1 cellular context compared by ENCODE assay signal in the genomic region with DNA sequence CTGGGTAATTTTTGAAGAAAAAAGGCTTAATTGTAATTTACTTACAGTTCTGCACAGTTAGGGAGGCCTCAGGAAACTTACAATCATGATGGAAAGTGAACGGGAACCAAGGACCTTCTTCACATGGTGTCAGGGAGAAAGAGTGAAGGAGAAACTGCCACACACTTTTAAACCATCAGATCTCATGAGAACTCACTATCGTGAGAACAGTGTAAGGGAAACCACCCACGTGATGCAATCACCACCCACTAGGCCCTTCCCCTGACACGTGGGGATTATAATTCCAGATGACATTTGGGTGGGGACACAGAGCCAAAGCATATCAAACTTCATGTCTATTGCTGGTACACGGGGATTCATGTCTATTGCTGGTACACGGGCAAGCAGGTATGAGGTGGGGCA.
A peak's percentile ranks its signal among the peaks of the same experiment; 100 is the strongest.
TF ChIP-seq lines count a peak whose summit lies in the region.

No MANE protein-coding gene starts in this region.

TF ChIP-seq in K562, 482 proteins besides CTCF, POLR2A, EP300 and RAD21 (continues in another document):
- TF ChIP-seq WHSC1 (IDR thresholded peaks at IDR 0.05; ENCODE audit: low read length), result no peak
- TF ChIP-seq, protein P1, sequence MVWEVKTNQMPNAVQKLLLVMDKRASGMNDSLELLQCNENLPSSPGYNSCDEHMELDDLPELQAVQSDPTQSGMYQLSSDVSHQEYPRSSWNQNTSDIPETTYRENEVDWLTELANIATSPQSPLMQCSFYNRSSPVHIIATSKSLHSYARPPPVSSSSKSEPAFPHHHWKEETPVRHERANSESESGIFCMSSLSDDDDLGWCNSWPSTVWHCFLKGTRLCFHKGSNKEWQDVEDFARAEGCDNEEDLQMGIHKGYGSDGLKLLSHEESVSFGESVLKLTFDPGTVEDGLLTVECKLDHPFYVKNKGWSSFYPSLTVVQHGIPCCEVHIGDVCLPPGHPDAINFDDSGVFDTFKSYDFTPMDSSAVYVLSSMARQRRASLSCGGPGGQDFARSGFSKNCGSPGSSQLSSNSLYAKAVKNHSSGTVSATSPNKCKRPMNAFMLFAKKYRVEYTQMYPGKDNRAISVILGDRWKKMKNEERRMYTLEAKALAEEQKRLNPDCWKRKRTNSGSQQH (CRISPR knock-in tag; IDR thresholded peaks at IDR 0.05), result no peak
- TF ChIP-seq, protein P2, sequence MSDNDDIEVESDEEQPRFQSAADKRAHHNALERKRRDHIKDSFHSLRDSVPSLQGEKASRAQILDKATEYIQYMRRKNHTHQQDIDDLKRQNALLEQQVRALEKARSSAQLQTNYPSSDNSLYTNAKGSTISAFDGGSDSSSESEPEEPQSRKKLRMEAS (CRISPR knock-in tag; IDR thresholded peaks at IDR 0.05), result peak; percentile 56; the same call in 1 of the 2 replicates
- TF ChIP-seq GATAD2B (IDR thresholded peaks at IDR 0.05; ENCODE audit: borderline replicate concordance), result no peak
- TF ChIP-seq, protein P3, sequence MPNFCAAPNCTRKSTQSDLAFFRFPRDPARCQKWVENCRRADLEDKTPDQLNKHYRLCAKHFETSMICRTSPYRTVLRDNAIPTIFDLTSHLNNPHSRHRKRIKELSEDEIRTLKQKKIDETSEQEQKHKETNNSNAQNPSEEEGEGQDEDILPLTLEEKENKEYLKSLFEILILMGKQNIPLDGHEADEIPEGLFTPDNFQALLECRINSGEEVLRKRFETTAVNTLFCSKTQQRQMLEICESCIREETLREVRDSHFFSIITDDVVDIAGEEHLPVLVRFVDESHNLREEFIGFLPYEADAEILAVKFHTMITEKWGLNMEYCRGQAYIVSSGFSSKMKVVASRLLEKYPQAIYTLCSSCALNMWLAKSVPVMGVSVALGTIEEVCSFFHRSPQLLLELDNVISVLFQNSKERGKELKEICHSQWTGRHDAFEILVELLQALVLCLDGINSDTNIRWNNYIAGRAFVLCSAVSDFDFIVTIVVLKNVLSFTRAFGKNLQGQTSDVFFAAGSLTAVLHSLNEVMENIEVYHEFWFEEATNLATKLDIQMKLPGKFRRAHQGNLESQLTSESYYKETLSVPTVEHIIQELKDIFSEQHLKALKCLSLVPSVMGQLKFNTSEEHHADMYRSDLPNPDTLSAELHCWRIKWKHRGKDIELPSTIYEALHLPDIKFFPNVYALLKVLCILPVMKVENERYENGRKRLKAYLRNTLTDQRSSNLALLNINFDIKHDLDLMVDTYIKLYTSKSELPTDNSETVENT (CRISPR knock-in tag; IDR thresholded peaks at IDR 0.05), result peak; percentile 54; the same call in 1 of the 2 replicates
- 0 out of 2 replicates have a peak, but pooled peaks have one; percentile 13 for TF ChIP-seq BACH1 (tag; IDR thresholded peaks at IDR 0.05)
- TF ChIP-seq RNF2 (IDR thresholded peaks at IDR 0.05), result 0 out of 2 replicates have a peak, but pooled peaks have one; percentile 36
- peak; percentile 55 for TF ChIP-seq TBP (optimal IDR thresholded peaks at IDR 0.05; ENCODE audit: low read depth, low read length)
- peak; percentile 10 for TF ChIP-seq NUFIP1 (IDR thresholded peaks at IDR 0.05; ENCODE audit: partially characterized antibody)
- TF ChIP-seq STAT5A (IDR thresholded peaks at IDR 0.05; ENCODE audit: borderline replicate concordance, low read length), result no peak
- no peak for TF ChIP-seq ZNF140 (CRISPR knock-in tag; IDR thresholded peaks at IDR 0.05)
- TF ChIP-seq MBD2 (IDR thresholded peaks at IDR 0.05; ENCODE audit: borderline replicate concordance, low read depth), result no peak
- TF ChIP-seq, protein P4, sequence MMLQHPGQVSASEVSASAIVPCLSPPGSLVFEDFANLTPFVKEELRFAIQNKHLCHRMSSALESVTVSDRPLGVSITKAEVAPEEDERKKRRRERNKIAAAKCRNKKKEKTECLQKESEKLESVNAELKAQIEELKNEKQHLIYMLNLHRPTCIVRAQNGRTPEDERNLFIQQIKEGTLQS (IDR thresholded peaks at IDR 0.05), result peak; percentile 96
- TF ChIP-seq, protein P4 (CRISPR knock-in tag; conservative IDR thresholded peaks at IDR 0.05), result peak; percentile 48
- TF ChIP-seq, protein P5, sequence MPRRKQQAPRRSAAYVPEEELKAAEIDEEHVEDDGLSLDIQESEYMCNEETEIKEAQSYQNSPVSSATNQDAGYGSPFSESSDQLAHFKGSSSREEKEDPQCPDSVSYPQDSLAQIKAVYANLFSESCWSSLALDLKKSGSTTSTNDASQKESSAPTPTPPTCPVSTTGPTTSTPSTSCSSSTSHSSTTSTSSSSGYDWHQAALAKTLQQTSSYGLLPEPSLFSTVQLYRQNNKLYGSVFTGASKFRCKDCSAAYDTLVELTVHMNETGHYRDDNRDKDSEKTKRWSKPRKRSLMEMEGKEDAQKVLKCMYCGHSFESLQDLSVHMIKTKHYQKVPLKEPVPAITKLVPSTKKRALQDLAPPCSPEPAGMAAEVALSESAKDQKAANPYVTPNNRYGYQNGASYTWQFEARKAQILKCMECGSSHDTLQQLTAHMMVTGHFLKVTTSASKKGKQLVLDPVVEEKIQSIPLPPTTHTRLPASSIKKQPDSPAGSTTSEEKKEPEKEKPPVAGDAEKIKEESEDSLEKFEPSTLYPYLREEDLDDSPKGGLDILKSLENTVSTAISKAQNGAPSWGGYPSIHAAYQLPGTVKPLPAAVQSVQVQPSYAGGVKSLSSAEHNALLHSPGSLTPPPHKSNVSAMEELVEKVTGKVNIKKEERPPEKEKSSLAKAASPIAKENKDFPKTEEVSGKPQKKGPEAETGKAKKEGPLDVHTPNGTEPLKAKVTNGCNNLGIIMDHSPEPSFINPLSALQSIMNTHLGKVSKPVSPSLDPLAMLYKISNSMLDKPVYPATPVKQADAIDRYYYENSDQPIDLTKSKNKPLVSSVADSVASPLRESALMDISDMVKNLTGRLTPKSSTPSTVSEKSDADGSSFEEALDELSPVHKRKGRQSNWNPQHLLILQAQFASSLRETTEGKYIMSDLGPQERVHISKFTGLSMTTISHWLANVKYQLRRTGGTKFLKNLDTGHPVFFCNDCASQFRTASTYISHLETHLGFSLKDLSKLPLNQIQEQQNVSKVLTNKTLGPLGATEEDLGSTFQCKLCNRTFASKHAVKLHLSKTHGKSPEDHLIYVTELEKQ (CRISPR knock-in tag; IDR thresholded peaks at IDR 0.05), result no peak
- peak; percentile 87 for TF ChIP-seq CEBPG (CRISPR knock-in tag; IDR thresholded peaks at IDR 0.05)
- peak; percentile 85 to 91 for TF ChIP-seq CEBPG (tag; conservative IDR thresholded peaks at IDR 0.05 in 1 of 2, IDR thresholded peaks at IDR 0.05 in 1 of 2)
- TF ChIP-seq EGR1 (conservative IDR thresholded peaks at IDR 0.05), result peak; percentile 71
- no peak for TF ChIP-seq CREB1 (IDR thresholded peaks at IDR 0.05)
- 0 out of 2 replicates have a peak, but pooled peaks have one; percentile 36 for TF ChIP-seq CREB1 (CRISPR knock-in tag; IDR thresholded peaks at IDR 0.05)
- peak; percentile 61 for TF ChIP-seq SUPT5H (IDR thresholded peaks at IDR 0.05)
- TF ChIP-seq, protein P6, sequence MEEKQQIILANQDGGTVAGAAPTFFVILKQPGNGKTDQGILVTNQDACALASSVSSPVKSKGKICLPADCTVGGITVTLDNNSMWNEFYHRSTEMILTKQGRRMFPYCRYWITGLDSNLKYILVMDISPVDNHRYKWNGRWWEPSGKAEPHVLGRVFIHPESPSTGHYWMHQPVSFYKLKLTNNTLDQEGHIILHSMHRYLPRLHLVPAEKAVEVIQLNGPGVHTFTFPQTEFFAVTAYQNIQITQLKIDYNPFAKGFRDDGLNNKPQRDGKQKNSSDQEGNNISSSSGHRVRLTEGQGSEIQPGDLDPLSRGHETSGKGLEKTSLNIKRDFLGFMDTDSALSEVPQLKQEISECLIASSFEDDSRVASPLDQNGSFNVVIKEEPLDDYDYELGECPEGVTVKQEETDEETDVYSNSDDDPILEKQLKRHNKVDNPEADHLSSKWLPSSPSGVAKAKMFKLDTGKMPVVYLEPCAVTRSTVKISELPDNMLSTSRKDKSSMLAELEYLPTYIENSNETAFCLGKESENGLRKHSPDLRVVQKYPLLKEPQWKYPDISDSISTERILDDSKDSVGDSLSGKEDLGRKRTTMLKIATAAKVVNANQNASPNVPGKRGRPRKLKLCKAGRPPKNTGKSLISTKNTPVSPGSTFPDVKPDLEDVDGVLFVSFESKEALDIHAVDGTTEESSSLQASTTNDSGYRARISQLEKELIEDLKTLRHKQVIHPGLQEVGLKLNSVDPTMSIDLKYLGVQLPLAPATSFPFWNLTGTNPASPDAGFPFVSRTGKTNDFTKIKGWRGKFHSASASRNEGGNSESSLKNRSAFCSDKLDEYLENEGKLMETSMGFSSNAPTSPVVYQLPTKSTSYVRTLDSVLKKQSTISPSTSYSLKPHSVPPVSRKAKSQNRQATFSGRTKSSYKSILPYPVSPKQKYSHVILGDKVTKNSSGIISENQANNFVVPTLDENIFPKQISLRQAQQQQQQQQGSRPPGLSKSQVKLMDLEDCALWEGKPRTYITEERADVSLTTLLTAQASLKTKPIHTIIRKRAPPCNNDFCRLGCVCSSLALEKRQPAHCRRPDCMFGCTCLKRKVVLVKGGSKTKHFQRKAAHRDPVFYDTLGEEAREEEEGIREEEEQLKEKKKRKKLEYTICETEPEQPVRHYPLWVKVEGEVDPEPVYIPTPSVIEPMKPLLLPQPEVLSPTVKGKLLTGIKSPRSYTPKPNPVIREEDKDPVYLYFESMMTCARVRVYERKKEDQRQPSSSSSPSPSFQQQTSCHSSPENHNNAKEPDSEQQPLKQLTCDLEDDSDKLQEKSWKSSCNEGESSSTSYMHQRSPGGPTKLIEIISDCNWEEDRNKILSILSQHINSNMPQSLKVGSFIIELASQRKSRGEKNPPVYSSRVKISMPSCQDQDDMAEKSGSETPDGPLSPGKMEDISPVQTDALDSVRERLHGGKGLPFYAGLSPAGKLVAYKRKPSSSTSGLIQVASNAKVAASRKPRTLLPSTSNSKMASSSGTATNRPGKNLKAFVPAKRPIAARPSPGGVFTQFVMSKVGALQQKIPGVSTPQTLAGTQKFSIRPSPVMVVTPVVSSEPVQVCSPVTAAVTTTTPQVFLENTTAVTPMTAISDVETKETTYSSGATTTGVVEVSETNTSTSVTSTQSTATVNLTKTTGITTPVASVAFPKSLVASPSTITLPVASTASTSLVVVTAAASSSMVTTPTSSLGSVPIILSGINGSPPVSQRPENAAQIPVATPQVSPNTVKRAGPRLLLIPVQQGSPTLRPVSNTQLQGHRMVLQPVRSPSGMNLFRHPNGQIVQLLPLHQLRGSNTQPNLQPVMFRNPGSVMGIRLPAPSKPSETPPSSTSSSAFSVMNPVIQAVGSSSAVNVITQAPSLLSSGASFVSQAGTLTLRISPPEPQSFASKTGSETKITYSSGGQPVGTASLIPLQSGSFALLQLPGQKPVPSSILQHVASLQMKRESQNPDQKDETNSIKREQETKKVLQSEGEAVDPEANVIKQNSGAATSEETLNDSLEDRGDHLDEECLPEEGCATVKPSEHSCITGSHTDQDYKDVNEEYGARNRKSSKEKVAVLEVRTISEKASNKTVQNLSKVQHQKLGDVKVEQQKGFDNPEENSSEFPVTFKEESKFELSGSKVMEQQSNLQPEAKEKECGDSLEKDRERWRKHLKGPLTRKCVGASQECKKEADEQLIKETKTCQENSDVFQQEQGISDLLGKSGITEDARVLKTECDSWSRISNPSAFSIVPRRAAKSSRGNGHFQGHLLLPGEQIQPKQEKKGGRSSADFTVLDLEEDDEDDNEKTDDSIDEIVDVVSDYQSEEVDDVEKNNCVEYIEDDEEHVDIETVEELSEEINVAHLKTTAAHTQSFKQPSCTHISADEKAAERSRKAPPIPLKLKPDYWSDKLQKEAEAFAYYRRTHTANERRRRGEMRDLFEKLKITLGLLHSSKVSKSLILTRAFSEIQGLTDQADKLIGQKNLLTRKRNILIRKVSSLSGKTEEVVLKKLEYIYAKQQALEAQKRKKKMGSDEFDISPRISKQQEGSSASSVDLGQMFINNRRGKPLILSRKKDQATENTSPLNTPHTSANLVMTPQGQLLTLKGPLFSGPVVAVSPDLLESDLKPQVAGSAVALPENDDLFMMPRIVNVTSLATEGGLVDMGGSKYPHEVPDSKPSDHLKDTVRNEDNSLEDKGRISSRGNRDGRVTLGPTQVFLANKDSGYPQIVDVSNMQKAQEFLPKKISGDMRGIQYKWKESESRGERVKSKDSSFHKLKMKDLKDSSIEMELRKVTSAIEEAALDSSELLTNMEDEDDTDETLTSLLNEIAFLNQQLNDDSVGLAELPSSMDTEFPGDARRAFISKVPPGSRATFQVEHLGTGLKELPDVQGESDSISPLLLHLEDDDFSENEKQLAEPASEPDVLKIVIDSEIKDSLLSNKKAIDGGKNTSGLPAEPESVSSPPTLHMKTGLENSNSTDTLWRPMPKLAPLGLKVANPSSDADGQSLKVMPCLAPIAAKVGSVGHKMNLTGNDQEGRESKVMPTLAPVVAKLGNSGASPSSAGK (IDR thresholded peaks at IDR 0.05), result peak; percentile 97
- no peak for TF ChIP-seq POLR3A (IDR thresholded peaks at IDR 0.05; ENCODE audit: borderline replicate concordance, extremely low read depth, insufficient read depth, insufficient read length)
- TF ChIP-seq CC2D1A (IDR thresholded peaks at IDR 0.05), result peak; percentile 53; the same call in 1 of the 2 replicates
- TF ChIP-seq POLR2AphosphoS5 (IDR thresholded peaks at IDR 0.05; ENCODE audit: control insufficient read depth, insufficient read depth, low read depth, low read length), result peak; percentile 22; the same call in 1 of the 2 replicates
- TF ChIP-seq, protein P7, sequence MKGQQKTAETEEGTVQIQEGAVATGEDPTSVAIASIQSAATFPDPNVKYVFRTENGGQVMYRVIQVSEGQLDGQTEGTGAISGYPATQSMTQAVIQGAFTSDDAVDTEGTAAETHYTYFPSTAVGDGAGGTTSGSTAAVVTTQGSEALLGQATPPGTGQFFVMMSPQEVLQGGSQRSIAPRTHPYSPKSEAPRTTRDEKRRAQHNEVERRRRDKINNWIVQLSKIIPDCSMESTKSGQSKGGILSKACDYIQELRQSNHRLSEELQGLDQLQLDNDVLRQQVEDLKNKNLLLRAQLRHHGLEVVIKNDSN (CRISPR knock-in tag; IDR thresholded peaks at IDR 0.05), result peak; percentile 97
- TF ChIP-seq CBFA2T2 (conservative IDR thresholded peaks at IDR 0.05), result peak; percentile 52
- TF ChIP-seq, protein P8, sequence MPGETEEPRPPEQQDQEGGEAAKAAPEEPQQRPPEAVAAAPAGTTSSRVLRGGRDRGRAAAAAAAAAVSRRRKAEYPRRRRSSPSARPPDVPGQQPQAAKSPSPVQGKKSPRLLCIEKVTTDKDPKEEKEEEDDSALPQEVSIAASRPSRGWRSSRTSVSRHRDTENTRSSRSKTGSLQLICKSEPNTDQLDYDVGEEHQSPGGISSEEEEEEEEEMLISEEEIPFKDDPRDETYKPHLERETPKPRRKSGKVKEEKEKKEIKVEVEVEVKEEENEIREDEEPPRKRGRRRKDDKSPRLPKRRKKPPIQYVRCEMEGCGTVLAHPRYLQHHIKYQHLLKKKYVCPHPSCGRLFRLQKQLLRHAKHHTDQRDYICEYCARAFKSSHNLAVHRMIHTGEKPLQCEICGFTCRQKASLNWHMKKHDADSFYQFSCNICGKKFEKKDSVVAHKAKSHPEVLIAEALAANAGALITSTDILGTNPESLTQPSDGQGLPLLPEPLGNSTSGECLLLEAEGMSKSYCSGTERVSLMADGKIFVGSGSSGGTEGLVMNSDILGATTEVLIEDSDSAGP (CRISPR knock-in tag; IDR thresholded peaks at IDR 0.05), result 0 out of 2 replicates have a peak, but pooled peaks have one; percentile 27
- TF ChIP-seq NR4A1 (CRISPR knock-in tag; IDR thresholded peaks at IDR 0.05), result no peak
- 0 out of 2 replicates have a peak, but pooled peaks have one; percentile 59 for TF ChIP-seq NR4A1 (tag; IDR thresholded peaks at IDR 0.05)
